In genomic region chr9:105295986-105296385, GRCh38 we compare ENCODE assay signal across 16 cellular contexts. TPM values are rescaled to one million over a fixed set of nuclear protein-coding genes. Genes with fewer than 3 reads are reported as not detected.
DNase-seq lines count a peak whose midpoint lies in the region; ATAC-seq and TF ChIP-seq lines count a peak whose summit lies in the region.
"Had no signal": no experiment of that assay in that cellular context is flagged by ENCODE, and none has a peak within 500 bp of the region (broad histone marks: within the 10 kb centered on the region; RNA-seq: fewer than 3 reads in every experiment).

No MANE protein-coding gene starts in this region.

- CTCF ChIA-PET in activated CD8-positive, alpha-beta T cell treated with anti-CD3 and anti-CD28 coated beads, Interleukin-2, amount 10 ng/mL, durations not matched to agents 7 days and 5 days (lab: Charles Lee): no interaction called here

- peak overlapping the region; percentile 70 to 75 for H3K27ac ChIP-seq in ascending aorta

- H3K27me3 Mint-ChIP-seq in HFFc6 (ENCODE audit: insufficient read depth) (no peaks in the 10 kb centered on the region), osteocyte (ENCODE audit: unreplicated experiment) (no peaks in the 10 kb centered on the region), glutamatergic neuron (ENCODE audit: unreplicated experiment) (no peaks in the 10 kb centered on the region)
- peaks cover 7% of the 10 kb centered on the region for H3K27me3 Mint-ChIP-seq in activated CD8-positive, alpha-beta T cell treated with anti-CD3 and anti-CD28 coated beads, Interleukin-2, amount 10 ng/mL, durations not matched to agents 7 days and 5 days (ENCODE audit: low read depth)
- H3K27me3 Mint-ChIP-seq: activated naive CD8-positive, alpha-beta T cell treated with anti-CD3 and anti-CD28 coated beads, Interleukin-2, amount 50 U/mL, for 24 hours had no signal

- peaks cover 0 to 10% of the 10 kb centered on the region in 2 donors for H3K36me3 ChIP-seq in ascending aorta
- H3K36me3 ChIP-seq: BE2C had no signal

- H3K36me3 Mint-ChIP-seq in HFFc6 (ENCODE audit: low read depth) (peaks cover 15% of the 10 kb centered on the region; the same call in 1 of the 2 replicates), osteocyte (ENCODE audit: unreplicated experiment) (no peaks in the 10 kb centered on the region), glutamatergic neuron (ENCODE audit: unreplicated experiment) (no peaks in the 10 kb centered on the region)
- peaks cover 4% of the 10 kb centered on the region for H3K36me3 Mint-ChIP-seq in activated CD8-positive, alpha-beta T cell treated with anti-CD3 and anti-CD28 coated beads, Interleukin-2, amount 10 ng/mL, durations not matched to agents 7 days and 5 days (ENCODE audit: low read depth)

- DNase-seq in HFFc6 (no peak), ascending aorta (ENCODE audit: low spot score in 2 of 2) (no peak), fibroblast of pulmonary artery (ENCODE audit: low read depth) (peak; percentile 34), osteocyte (ENCODE audit: extremely low spot score, unreplicated experiment) (no peak), NCI-H510A (lab: John Stamatoyannopoulos, UW) (no peak), glutamatergic neuron (no peak), DMS153 treated with DMSO at 0.1 percent for 48 hours (lab: John Stamatoyannopoulos, UW; ENCODE audit: unreplicated experiment) (no peak)
- DNase-seq in activated CD8-positive, alpha-beta T cell treated with anti-CD3 and anti-CD28 coated beads, Interleukin-2, amount 10 ng/mL, durations not matched to agents 7 days and 5 days: no peak
- DNase-seq: activated naive CD8-positive, alpha-beta T cell treated with anti-CD3 and anti-CD28 coated beads, Interleukin-2, amount 50 U/mL, for 24 hours; BE2C; immature natural killer cell; NCI-H1436; NCI-H69; nephron progenitor cell; SIG-M5; WERI-Rb-1 had no signal

- H3K4me1 Mint-ChIP-seq in HFFc6 (ENCODE audit: low read depth) (peaks cover 76% of the 10 kb centered on the region), osteocyte (ENCODE audit: unreplicated experiment) (peaks cover 49% of the 10 kb centered on the region), glutamatergic neuron (ENCODE audit: low read depth, unreplicated experiment) (peaks cover 13% of the 10 kb centered on the region)
- peaks cover 12% of the 10 kb centered on the region for H3K4me1 Mint-ChIP-seq in activated CD8-positive, alpha-beta T cell treated with anti-CD3 and anti-CD28 coated beads, Interleukin-2, amount 10 ng/mL, durations not matched to agents 7 days and 5 days (ENCODE audit: low read depth)

- no peaks in the 10 kb centered on the region for H3K27me3 ChIP-seq in ascending aorta
- H3K27me3 ChIP-seq: BE2C had no signal

- H3K27ac Mint-ChIP-seq in HFFc6 (peak overlapping the region; percentile 95), osteocyte (ENCODE audit: unreplicated experiment) (peak overlapping the region; percentile 88), glutamatergic neuron (ENCODE audit: unreplicated experiment) (no peak overlapping the region)
- no peak overlapping the region for H3K27ac Mint-ChIP-seq in activated CD8-positive, alpha-beta T cell treated with anti-CD3 and anti-CD28 coated beads, Interleukin-2, amount 10 ng/mL, durations not matched to agents 7 days and 5 days
- H3K27ac Mint-ChIP-seq: activated naive CD8-positive, alpha-beta T cell treated with anti-CD3 and anti-CD28 coated beads, Interleukin-2, amount 50 U/mL, for 24 hours; nephron progenitor cell had no signal

- peaks cover 9 to 30% of the 10 kb centered on the region in 2 donors for H3K4me1 ChIP-seq in ascending aorta

- POLR2A ChIA-PET in activated CD8-positive, alpha-beta T cell treated with anti-CD3 and anti-CD28 coated beads, Interleukin-2, amount 10 ng/mL, durations not matched to agents 7 days and 5 days (lab: Charles Lee): no interaction called here

- TF ChIP-seq CTCF in HFFc6 (IDR thresholded peaks at IDR 0.05) (no peak), ascending aorta (IDR thresholded peaks at IDR 0.05) (no peak), fibroblast of pulmonary artery (IDR thresholded peaks at IDR 0.05; ENCODE audit: low read length, missing control alignments) (no peak), osteocyte (IDR thresholded peaks at IDR 0.05) (no peak), glutamatergic neuron (IDR thresholded peaks at IDR 0.05; ENCODE audit: partially characterized antibody, unreplicated experiment) (no peak)

- H3K4me3 ChIP-seq in ascending aorta (no peak overlapping the region), fibroblast of pulmonary artery (replicated peaks; ENCODE audit: low read depth, low read length) (no peak overlapping the region)

- no peaks in the 10 kb centered on the region for H3K9me3 Mint-ChIP-seq in HFFc6
- H3K9me3 Mint-ChIP-seq in osteocyte (ENCODE audit: unreplicated experiment): no peaks in the 10 kb centered on the region
- no peaks in the 10 kb centered on the region for H3K9me3 Mint-ChIP-seq in activated CD8-positive, alpha-beta T cell treated with anti-CD3 and anti-CD28 coated beads, Interleukin-2, amount 10 ng/mL, durations not matched to agents 7 days and 5 days (ENCODE audit: insufficient read depth)
- H3K9me3 Mint-ChIP-seq in glutamatergic neuron (ENCODE audit: unreplicated experiment): no peaks in the 10 kb centered on the region
- H3K9me3 Mint-ChIP-seq: activated naive CD8-positive, alpha-beta T cell treated with anti-CD3 and anti-CD28 coated beads, Interleukin-2, amount 50 U/mL, for 24 hours; immature natural killer cell had no signal

- ATAC-seq in activated CD8-positive, alpha-beta T cell treated with anti-CD3 and anti-CD28 coated beads, Interleukin-2, amount 10 ng/mL, durations not matched to agents 7 days and 5 days: no peak
- ATAC-seq: activated naive CD8-positive, alpha-beta T cell treated with anti-CD3 and anti-CD28 coated beads, Interleukin-2, amount 50 U/mL, for 24 hours had no signal

- H3K4me3 Mint-ChIP-seq in HFFc6 (peak overlapping the region; percentile 57), osteocyte (ENCODE audit: unreplicated experiment) (no peak overlapping the region), glutamatergic neuron (ENCODE audit: unreplicated experiment) (no peak overlapping the region)
- no peak overlapping the region for H3K4me3 Mint-ChIP-seq in activated CD8-positive, alpha-beta T cell treated with anti-CD3 and anti-CD28 coated beads, Interleukin-2, amount 10 ng/mL, durations not matched to agents 7 days and 5 days
- H3K4me3 Mint-ChIP-seq: activated naive CD8-positive, alpha-beta T cell treated with anti-CD3 and anti-CD28 coated beads, Interleukin-2, amount 50 U/mL, for 24 hours; immature natural killer cell; nephron progenitor cell had no signal

- intact Hi-C loops in ascending aorta (cut with DNase I): loop anchor here (2.0 to 5.0 kb wide), 4 partner anchors 51 to 369 kb away; partner anchors contain the start of genes ABCA1 and SLC44A1

- H3K9me3 ChIP-seq in ascending aorta: no peaks in the 10 kb centered on the region
- H3K9me3 ChIP-seq: BE2C had no signal

RNA-seq across cellular contexts. Expression of gene SLC44A1, which starts 51.5 kb away (rescaled TPM):
- 10 to 100 TPM; 46.6 to 66.3 (median 56.0) TPM for total RNA-seq in HFFc6 (2021; fragmentation: NEBNext Ultra II Directional; extraction: Animal tissue kit (Norgen Biotek cat#: 25700))
- total RNA-seq in ascending aorta (26.5 TPM), osteocyte (30.2 and 32.0 TPM in 2 replicates), glutamatergic neuron (ENCODE audit: unreplicated experiment) (9.6 TPM)
- total RNA-seq in activated CD8-positive, alpha-beta T cell treated with anti-CD3 and anti-CD28 coated beads, Interleukin-2, amount 10 ng/mL, durations not matched to agents 7 days and 5 days: 10 to 100 TPM; 14.1 to 14.3 TPM

Comparison
In these comparisons a context has a peak if more than half of its experiments do, and no peak if none do; other contexts are left out.
1. H3K27ac Mint-ChIP-seq: peak in HFFc6 (single experiment) and osteocyte (single experiment); none in activated CD8-positive, alpha-beta T cell treated with anti-CD3 and anti-CD28 coated beads, Interleukin-2, amount 10 ng/mL, durations not matched to agents 7 days and 5 days (single experiment) and glutamatergic neuron (single experiment).